ENCODE assay signal across 29 cellular contexts in genomic region chr17:40695874-40696472, GRCh38. TPM values are rescaled to one million over a fixed set of nuclear protein-coding genes. Genes with fewer than 3 reads are reported as not detected.
A peak's percentile ranks its signal among the peaks of the same experiment; 100 is the strongest.
DNase-seq lines count a peak whose midpoint lies in the region; ATAC-seq and TF ChIP-seq lines count a peak whose summit lies in the region.
"Had no signal": no experiment of that assay in that cellular context is flagged by ENCODE, and none has a peak within 500 bp of the region (broad histone marks: within the 10 kb centered on the region; RNA-seq: fewer than 3 reads in every experiment).

No MANE protein-coding gene starts in this region.

- no peaks in the 10 kb centered on the region for H3K36me3 ChIP-seq in SK-N-MC (ENCODE audit: insufficient read depth, low read length)
- no peaks in the 10 kb centered on the region for H3K36me3 ChIP-seq in kidney epithelial cell (ENCODE audit: control insufficient read depth, insufficient read depth, low read length)
- no peaks in the 10 kb centered on the region for H3K36me3 ChIP-seq in neural progenitor cell
- no peaks in the 10 kb centered on the region for H3K36me3 ChIP-seq in psoas muscle (ENCODE audit: insufficient read depth in 1 of 2, low read depth in 1 of 2)
- H3K36me3 ChIP-seq: BLaER1, HAP-1 had no signal

- DNase-seq in Caki2 (ENCODE audit: low read depth) (peak; percentile 23), SK-N-MC (ENCODE audit: low read depth, low spot score) (no peak), kidney epithelial cell (ENCODE audit: low read depth) (peak; percentile 28), neural progenitor cell (ENCODE audit: low spot score) (no peak), HFFc6 (no peak), psoas muscle (no peak)
- DNase-seq in activated CD8-positive, alpha-beta memory T cell treated with anti-CD3 and anti-CD28 coated beads, Interleukin-2, amount 10 ng/mL, durations not matched to agents 7 days and 5 days: no peak
- no peak for DNase-seq in activated effector memory CD4-positive, alpha-beta T cell treated with Interleukin-2 at 50 U/mL for 16 hours
- DNase-seq: activated CD4-positive, alpha-beta T cell treated with anti-CD3 and anti-CD28 coated beads, Interleukin-2, amount 50 U/mL, for 48 hours; activated naive CD8-positive, alpha-beta T cell treated with anti-CD3 and anti-CD28 coated beads, Interleukin-2, amount 10 ng/mL, durations not matched to agents 7 days and 5 days; COR-L47; dorsolateral prefrontal cortex; EL; left colon; NCI-H2029 treated with DMSO at 0.1 percent for 48 hours; NCI-H226; NCI-H774; stimulated activated CD8-positive, alpha-beta memory T cell treated with anti-CD3 and anti-CD28 coated beads, Interleukin-4, amount 100 ng/mL, for 48 hours; T-helper 9 cell had no signal

- CTCF ChIA-PET in activated CD8-positive, alpha-beta memory T cell treated with anti-CD3 and anti-CD28 coated beads, Interleukin-2, amount 10 ng/mL, durations not matched to agents 7 days and 5 days (lab: Charles Lee): interaction anchor here (1.3 to 1.6 kb wide), 2 partner anchors 9 to 22 kb away, joined by 4 to 5 read pairs; no protein-coding TSS in a partner anchor

- H3K9ac ChIP-seq in SK-N-MC (ENCODE audit: insufficient read length) (no peak overlapping the region), neural progenitor cell (no peak overlapping the region)
- H3K9ac ChIP-seq: BLaER1 had no signal

- WGBS in psoas muscle, 3 donors: 90 to 93% (median 92%) methylated on average over 6 of the region's 6 CpGs

- no peak overlapping the region for H3K4me3 ChIP-seq in SK-N-MC
- H3K4me3 ChIP-seq in kidney epithelial cell (ENCODE audit: low read depth, low read length): no peak overlapping the region
- H3K4me3 ChIP-seq in neural progenitor cell: no peak overlapping the region
- no peak overlapping the region for H3K4me3 ChIP-seq in psoas muscle
- H3K4me3 ChIP-seq: BLaER1, dorsolateral prefrontal cortex, HAP-1 had no signal

- H4K20me1 ChIP-seq in neural progenitor cell (ENCODE audit: low read depth): no peaks in the 10 kb centered on the region
- H4K20me1 ChIP-seq: BLaER1 had no signal

- peak overlapping the region; percentile 48 for H3K27ac ChIP-seq in SK-N-MC
- no peak overlapping the region for H3K27ac ChIP-seq in neural progenitor cell
- H3K27ac ChIP-seq in psoas muscle: no peak overlapping the region
- H3K27ac ChIP-seq: BLaER1, dorsolateral prefrontal cortex had no signal

- H3K27ac Mint-ChIP-seq in neural progenitor cell: no peak overlapping the region
- H3K27ac Mint-ChIP-seq in activated CD8-positive, alpha-beta memory T cell treated with anti-CD3 and anti-CD28 coated beads, Interleukin-2, amount 10 ng/mL, durations not matched to agents 7 days and 5 days: no peak overlapping the region
- no peak overlapping the region for H3K27ac Mint-ChIP-seq in HFFc6
- H3K27ac Mint-ChIP-seq: activated naive CD8-positive, alpha-beta T cell treated with anti-CD3 and anti-CD28 coated beads, Interleukin-2, amount 10 ng/mL, durations not matched to agents 7 days and 5 days; activated T-helper 2 cell treated with anti-CD3 and anti-CD28 coated beads, Interferon-gamma antibody, Interleukin-2, Interleukin-4, amounts not matched to agents 10 μg/mL and 5 μg/mL and 100 μg/mL, durations not matched to agents 14 hours and 24 hours and 36 hours; WTC11 had no signal

- H3K27me3 ChIP-seq in kidney epithelial cell (ENCODE audit: control insufficient read depth, insufficient read depth, low read length) (no peaks in the 10 kb centered on the region), neural progenitor cell (no peaks in the 10 kb centered on the region), psoas muscle (ENCODE audit: insufficient read depth in 3 of 3, low read length in 2 of 3) (peaks cover 0 to 7% (median 0%) of the 10 kb centered on the region in 3 donors)
- H3K27me3 ChIP-seq: BLaER1 had no signal

- intact Hi-C loops in psoas muscle (cut with DNase I): no loop called here

- H3K4me1 ChIP-seq in neural progenitor cell (peaks cover 6% of the 10 kb centered on the region), psoas muscle (peaks cover 10% of the 10 kb centered on the region)
- H3K4me1 ChIP-seq: BLaER1, HAP-1 had no signal

- H3F3A ChIP-seq in neural progenitor cell (ENCODE audit: low read depth): no peaks in the 10 kb centered on the region

- H3K9me3 Mint-ChIP-seq in neural progenitor cell: no peaks in the 10 kb centered on the region
- no peaks in the 10 kb centered on the region for H3K9me3 Mint-ChIP-seq in activated CD8-positive, alpha-beta memory T cell treated with anti-CD3 and anti-CD28 coated beads, Interleukin-2, amount 10 ng/mL, durations not matched to agents 7 days and 5 days (ENCODE audit: low read depth)
- H3K9me3 Mint-ChIP-seq in HFFc6: no peaks in the 10 kb centered on the region
- H3K9me3 Mint-ChIP-seq: activated naive CD8-positive, alpha-beta T cell treated with anti-CD3 and anti-CD28 coated beads, Interleukin-2, amount 10 ng/mL, durations not matched to agents 7 days and 5 days; activated T-helper 2 cell treated with anti-CD3 and anti-CD28 coated beads, Interferon-gamma antibody, Interleukin-2, Interleukin-4, amounts not matched to agents 10 μg/mL and 5 μg/mL and 100 μg/mL, durations not matched to agents 14 hours and 24 hours and 36 hours; WTC11 had no signal

- no peak for TF ChIP-seq CTCF in kidney epithelial cell (IDR thresholded peaks at IDR 0.05; ENCODE audit: insufficient read depth, low read length, poor library complexity, severe bottlenecking)
- no peak for TF ChIP-seq CTCF in neural progenitor cell (IDR thresholded peaks at IDR 0.05)
- TF ChIP-seq CTCF in HFFc6 (IDR thresholded peaks at IDR 0.05): no peak
- no peak for TF ChIP-seq CTCF in psoas muscle (IDR thresholded peaks at IDR 0.05)

- H3K9me3 ChIP-seq in SK-N-MC (ENCODE audit: low read depth, low read length): no peaks in the 10 kb centered on the region
- no peaks in the 10 kb centered on the region for H3K9me3 ChIP-seq in neural progenitor cell (ENCODE audit: low read depth)
- H3K9me3 ChIP-seq in psoas muscle: no peaks in the 10 kb centered on the region
- H3K9me3 ChIP-seq: BLaER1, HAP-1 had no signal

- H3K4me1 Mint-ChIP-seq in neural progenitor cell: no peaks in the 10 kb centered on the region
- no peaks in the 10 kb centered on the region for H3K4me1 Mint-ChIP-seq in activated CD8-positive, alpha-beta memory T cell treated with anti-CD3 and anti-CD28 coated beads, Interleukin-2, amount 10 ng/mL, durations not matched to agents 7 days and 5 days
- H3K4me1 Mint-ChIP-seq in HFFc6 (ENCODE audit: low read depth): no peaks in the 10 kb centered on the region
- H3K4me1 Mint-ChIP-seq: activated naive CD8-positive, alpha-beta T cell treated with anti-CD3 and anti-CD28 coated beads, Interleukin-2, amount 10 ng/mL, durations not matched to agents 7 days and 5 days had no signal

- H3K79me2 ChIP-seq in neural progenitor cell (ENCODE audit: low read depth): no peaks in the 10 kb centered on the region

- H3K27me3 Mint-ChIP-seq in neural progenitor cell (ENCODE audit: insufficient read depth, low read depth): no peaks in the 10 kb centered on the region
- peaks cover 57% of the 10 kb centered on the region for H3K27me3 Mint-ChIP-seq in activated CD8-positive, alpha-beta memory T cell treated with anti-CD3 and anti-CD28 coated beads, Interleukin-2, amount 10 ng/mL, durations not matched to agents 7 days and 5 days
- H3K27me3 Mint-ChIP-seq in HFFc6 (ENCODE audit: insufficient read depth): peaks cover 49% of the 10 kb centered on the region

- in situ Hi-C loops in Caki2 (cut with HindIII; ENCODE audit: low pct_unique_long_range_greater_than_20kb, low sequenced_read_pairs): no loop called here

- no peak overlapping the region for H3K4me3 Mint-ChIP-seq in neural progenitor cell
- H3K4me3 Mint-ChIP-seq in activated CD8-positive, alpha-beta memory T cell treated with anti-CD3 and anti-CD28 coated beads, Interleukin-2, amount 10 ng/mL, durations not matched to agents 7 days and 5 days: no peak overlapping the region
- H3K4me3 Mint-ChIP-seq in HFFc6: no peak overlapping the region
- H3K4me3 Mint-ChIP-seq: activated naive CD8-positive, alpha-beta T cell treated with anti-CD3 and anti-CD28 coated beads, Interleukin-2, amount 10 ng/mL, durations not matched to agents 7 days and 5 days; WTC11 had no signal

- H2AFZ ChIP-seq in neural progenitor cell (replicated peaks): peak overlapping the region; percentile 27

- H3K4me2 ChIP-seq in neural progenitor cell: no peak overlapping the region
- H3K4me2 ChIP-seq: BLaER1 had no signal

- no peaks in the 10 kb centered on the region for H3K36me3 Mint-ChIP-seq in neural progenitor cell
- no peaks in the 10 kb centered on the region for H3K36me3 Mint-ChIP-seq in activated CD8-positive, alpha-beta memory T cell treated with anti-CD3 and anti-CD28 coated beads, Interleukin-2, amount 10 ng/mL, durations not matched to agents 7 days and 5 days
- H3K36me3 Mint-ChIP-seq in HFFc6 (ENCODE audit: low read depth): no peaks in the 10 kb centered on the region
- H3K36me3 Mint-ChIP-seq: activated naive CD8-positive, alpha-beta T cell treated with anti-CD3 and anti-CD28 coated beads, Interleukin-2, amount 10 ng/mL, durations not matched to agents 7 days and 5 days; WTC11 had no signal

- no peak for ATAC-seq in activated CD8-positive, alpha-beta memory T cell treated with anti-CD3 and anti-CD28 coated beads, Interleukin-2, amount 10 ng/mL, durations not matched to agents 7 days and 5 days
- no peak for ATAC-seq in psoas muscle
- ATAC-seq: left colon, WTC11 had no signal

RNA-seq across cellular contexts. Expression of gene KRT24, which starts 7.6 kb away (rescaled TPM):
- not detected in 2 replicates for total RNA-seq in Caki2 (2014; rRNA removed; shearing (Covaris generic); ENCODE audit: low replicate concordance)
- total RNA-seq in kidney epithelial cell (not detected in 2 replicates), neural progenitor cell (ENCODE audit: low replicate concordance) (not detected in 2 replicates), psoas muscle (not detected)
- not detected for total RNA-seq in activated CD8-positive, alpha-beta memory T cell treated with anti-CD3 and anti-CD28 coated beads, Interleukin-2, amount 10 ng/mL, durations not matched to agents 7 days and 5 days
- not detected for total RNA-seq in HFFc6 (2021; fragmentation: NEBNext Ultra II Directional; extraction: Animal tissue kit (Norgen Biotek cat#: 25700))
- not detected for polyA plus RNA-seq in psoas muscle
- total RNA-seq: activated naive CD8-positive, alpha-beta T cell treated with anti-CD3 and anti-CD28 coated beads, Interleukin-2, amount 10 ng/mL, durations not matched to agents 7 days and 5 days; activated T-helper 2 cell treated with anti-CD3 and anti-CD28 coated beads, Interferon-gamma antibody, Interleukin-2, Interleukin-4, amounts not matched to agents 10 μg/mL and 5 μg/mL and 100 μg/mL, durations not matched to agents 14 hours and 24 hours and 36 hours; dorsolateral prefrontal cortex; endothelial cell of umbilical vein; pulmonary artery endothelial cell; skeletal muscle tissue; subcutaneous adipose tissue; WTC11 had no signal
- polyA plus RNA-seq: endothelial cell of umbilical vein had no signal

RNA-seq across cellular contexts. Expression of gene KRT222, which starts 31.0 kb away (rescaled TPM):
- 3.1 and 6.8 TPM in 2 replicates for total RNA-seq in Caki2 (2014; rRNA removed; shearing (Covaris generic); ENCODE audit: low replicate concordance)
- total RNA-seq in kidney epithelial cell (not detected in 2 replicates), neural progenitor cell (ENCODE audit: low replicate concordance) (0.39 and 2.8 TPM in 2 replicates), psoas muscle (under 1 TPM in 1 of 4 donors, not detected in 3; 0.32 TPM)
- total RNA-seq in activated CD8-positive, alpha-beta memory T cell treated with anti-CD3 and anti-CD28 coated beads, Interleukin-2, amount 10 ng/mL, durations not matched to agents 7 days and 5 days: not detected
- total RNA-seq in HFFc6 (2021; fragmentation: NEBNext Ultra II Directional; extraction: Animal tissue kit (Norgen Biotek cat#: 25700)): not detected
- polyA plus RNA-seq in psoas muscle: under 1 TPM; 0.08 to 0.37 (median 0.09) TPM
- total RNA-seq: activated naive CD8-positive, alpha-beta T cell treated with anti-CD3 and anti-CD28 coated beads, Interleukin-2, amount 10 ng/mL, durations not matched to agents 7 days and 5 days; endothelial cell of umbilical vein; pulmonary artery endothelial cell had no signal
- polyA plus RNA-seq: endothelial cell of umbilical vein had no signal

RNA-seq across cellular contexts. Expression of gene SMARCE1, which starts 48.4 kb away (rescaled TPM):
- total RNA-seq in Caki2 (2014; rRNA removed; shearing (Covaris generic); ENCODE audit: low replicate concordance): 45.1 and 56.3 TPM in 2 replicates
- total RNA-seq in kidney epithelial cell: 105 and 115 TPM in 2 replicates
- total RNA-seq in neural progenitor cell (ENCODE audit: low replicate concordance): 179 and 237 TPM in 2 replicates
- 100 to 1,000 TPM in 1 of 2 experiments, 10 to 100 TPM in 1; 90.7 to 110 TPM for total RNA-seq in activated CD8-positive, alpha-beta memory T cell treated with anti-CD3 and anti-CD28 coated beads, Interleukin-2, amount 10 ng/mL, durations not matched to agents 7 days and 5 days
- total RNA-seq in HFFc6 (2021; fragmentation: NEBNext Ultra II Directional; extraction: Animal tissue kit (Norgen Biotek cat#: 25700)): 100 to 1,000 TPM; 114 to 148 (median 139) TPM
- 10 to 100 TPM; 49.6 to 64.7 (median 61.6) TPM for total RNA-seq in psoas muscle
- 10 to 100 TPM; 55.6 to 59.9 (median 55.9) TPM for polyA plus RNA-seq in psoas muscle

RNA-seq across cellular contexts. Expression of gene KRT25, which starts 59.2 kb away (rescaled TPM):
- total RNA-seq in Caki2 (2014; rRNA removed; shearing (Covaris generic); ENCODE audit: low replicate concordance): not detected in 2 replicates
- not detected in 2 replicates for total RNA-seq in kidney epithelial cell
- not detected in 2 replicates for total RNA-seq in neural progenitor cell (ENCODE audit: low replicate concordance)
- not detected for total RNA-seq in activated CD8-positive, alpha-beta memory T cell treated with anti-CD3 and anti-CD28 coated beads, Interleukin-2, amount 10 ng/mL, durations not matched to agents 7 days and 5 days
- total RNA-seq in HFFc6 (2021; fragmentation: NEBNext Ultra II Directional; extraction: Animal tissue kit (Norgen Biotek cat#: 25700)): not detected
- total RNA-seq in psoas muscle: not detected
- under 1 TPM in 1 of 3 donors, not detected in 2; 0.03 TPM for polyA plus RNA-seq in psoas muscle
- total RNA-seq: activated naive CD8-positive, alpha-beta T cell treated with anti-CD3 and anti-CD28 coated beads, Interleukin-2, amount 10 ng/mL, durations not matched to agents 7 days and 5 days; activated T-helper 2 cell treated with anti-CD3 and anti-CD28 coated beads, Interferon-gamma antibody, Interleukin-2, Interleukin-4, amounts not matched to agents 10 μg/mL and 5 μg/mL and 100 μg/mL, durations not matched to agents 14 hours and 24 hours and 36 hours; dorsolateral prefrontal cortex; endothelial cell of umbilical vein; left colon; mucosa of gallbladder; pulmonary artery endothelial cell; skeletal muscle tissue; subcutaneous adipose tissue; urinary bladder; WTC11 had no signal
- polyA plus RNA-seq: endothelial cell of umbilical vein, urinary bladder had no signal

Comparison
In these comparisons a context has a peak if more than half of its experiments do, and no peak if none do; other contexts are left out.
1. DNase-seq: peak in Caki2 (single experiment) and kidney epithelial cell (single experiment); none in SK-N-MC (single experiment), neural progenitor cell (single experiment), activated CD8-positive, alpha-beta memory T cell treated with anti-CD3 and anti-CD28 coated beads, Interleukin-2, amount 10 ng/mL, durations not matched to agents 7 days and 5 days (single experiment), HFFc6 (single experiment), activated effector memory CD4-positive, alpha-beta T cell treated with Interleukin-2 at 50 U/mL for 16 hours (single experiment) and psoas muscle (0 of 2).